Comparison of ENCODE assay signal across 15 cellular contexts in genomic region chr1:39317111-39317510, GRCh38.
DNase-seq lines count a peak whose midpoint lies in the region; ATAC-seq and TF ChIP-seq lines count a peak whose summit lies in the region.
"Had no signal": no experiment of that assay in that cellular context is flagged by ENCODE, and none has a peak within 500 bp of the region (broad histone marks: within the 10 kb centered on the region; RNA-seq: fewer than 3 reads in every experiment).

No MANE protein-coding gene starts in this region.

- peaks cover 17% of the 10 kb centered on the region for H3K36me3 Mint-ChIP-seq in activated naive CD8-positive, alpha-beta T cell
- peaks cover 62% of the 10 kb centered on the region for H3K36me3 Mint-ChIP-seq in activated naive CD8-positive, alpha-beta T cell treated with anti-CD3 and anti-CD28 coated beads, Interleukin-2, amount 50 U/mL, for 24 hours (ENCODE audit: low read depth)
- peaks cover 53% of the 10 kb centered on the region for H3K36me3 Mint-ChIP-seq in endothelial cell (ENCODE audit: low read depth, unreplicated experiment)

- no peaks in the 10 kb centered on the region for H3K27me3 ChIP-seq in spleen (replicated peaks in 1 of 7)
- H3K27me3 ChIP-seq: Peyer's patch had no signal

- peak overlapping the region in 5 of 8 donors; percentile 40 to 77 (median 55) for H3K27ac ChIP-seq in spleen
- H3K27ac ChIP-seq: Peyer's patch had no signal

- H3K9me3 ChIP-seq in spleen, result no peaks in the 10 kb centered on the region
- H3K9me3 ChIP-seq: Peyer's patch had no signal

- H3K4me1 ChIP-seq in spleen, result peaks cover 0 to 18% (median 4%) of the 10 kb centered on the region in 6 donors
- H3K4me1 ChIP-seq: Peyer's patch had no signal

- H3K4me1 Mint-ChIP-seq in activated naive CD8-positive, alpha-beta T cell (ENCODE audit: low read depth), result peaks cover 5% of the 10 kb centered on the region
- H3K4me1 Mint-ChIP-seq in activated naive CD8-positive, alpha-beta T cell treated with anti-CD3 and anti-CD28 coated beads, Interleukin-2, amount 50 U/mL, for 24 hours, result peaks cover 14% of the 10 kb centered on the region
- peaks cover 18% of the 10 kb centered on the region for H3K4me1 Mint-ChIP-seq in endothelial cell (ENCODE audit: unreplicated experiment)

- H3K4me3 Mint-ChIP-seq in activated naive CD8-positive, alpha-beta T cell, result no peak overlapping the region
- no peak overlapping the region for H3K4me3 Mint-ChIP-seq in activated naive CD8-positive, alpha-beta T cell treated with anti-CD3 and anti-CD28 coated beads, Interleukin-2, amount 50 U/mL, for 24 hours
- no peak overlapping the region for H3K4me3 Mint-ChIP-seq in endothelial cell (ENCODE audit: unreplicated experiment)

- ATAC-seq in activated naive CD8-positive, alpha-beta T cell treated with anti-CD3 and anti-CD28 coated beads, Interleukin-2, amount 50 U/mL, for 24 hours, result no peak

- intact Hi-C loops in spleen (cut with DNase I; ENCODE audit: low total_unique reads), result no loop called here

- peak overlapping the region; percentile 73 for H3K27ac Mint-ChIP-seq in activated naive CD8-positive, alpha-beta T cell
- no peak overlapping the region for H3K27ac Mint-ChIP-seq in activated naive CD8-positive, alpha-beta T cell treated with anti-CD3 and anti-CD28 coated beads, Interleukin-2, amount 50 U/mL, for 24 hours
- H3K27ac Mint-ChIP-seq in endothelial cell (ENCODE audit: unreplicated experiment), result peak overlapping the region; percentile 61

- no peaks in the 10 kb centered on the region for H3K27me3 Mint-ChIP-seq in activated naive CD8-positive, alpha-beta T cell
- no peaks in the 10 kb centered on the region for H3K27me3 Mint-ChIP-seq in activated naive CD8-positive, alpha-beta T cell treated with anti-CD3 and anti-CD28 coated beads, Interleukin-2, amount 50 U/mL, for 24 hours
- H3K27me3 Mint-ChIP-seq in endothelial cell (ENCODE audit: unreplicated experiment), result peaks cover 2% of the 10 kb centered on the region

- no peak for DNase-seq in activated naive CD8-positive, alpha-beta T cell treated with anti-CD3 and anti-CD28 coated beads, Interleukin-2, amount 50 U/mL, for 24 hours
- DNase-seq in LHCN-M2 (ENCODE audit: low read depth) (peak; percentile 9), endothelial cell (ENCODE audit: low spot score) (no peak), spleen (no peak), NCI-H2196 treated with DMSO at 0.1 percent for 48 hours (lab: John Stamatoyannopoulos, UW; ENCODE audit: unreplicated experiment) (no peak), SKM-1 treated with dmso at 0.1 percent for 144 hours (lab: John Stamatoyannopoulos, UW; ENCODE audit: unreplicated experiment) (no peak)
- DNase-seq: AML-193, DMS53, H7, MV-4-11, NCI-H1417 treated with DMSO at 0.1 percent for 48 hours, NCI-H2029, NCI-H524, Peyer's patch had no signal

- TF ChIP-seq POLR2A in spleen (IDR thresholded peaks at IDR 0.05), result no peak

- WGBS in spleen, 5 donors, result 75 to 82% (median 78%) methylated on average over 8 of the region's 8 CpGs

- H3K36me3 ChIP-seq in spleen, result peaks cover 0 to 100% (median 82%) of the 10 kb centered on the region in 6 donors

- no peaks in the 10 kb centered on the region for H3K9me3 Mint-ChIP-seq in activated naive CD8-positive, alpha-beta T cell (ENCODE audit: low read depth)
- no peaks in the 10 kb centered on the region for H3K9me3 Mint-ChIP-seq in activated naive CD8-positive, alpha-beta T cell treated with anti-CD3 and anti-CD28 coated beads, Interleukin-2, amount 50 U/mL, for 24 hours
- H3K9me3 Mint-ChIP-seq in endothelial cell (ENCODE audit: unreplicated experiment), result no peaks in the 10 kb centered on the region

- no peak for TF ChIP-seq CTCF in endothelial cell (IDR thresholded peaks at IDR 0.05; ENCODE audit: unreplicated experiment)
- no peak for TF ChIP-seq CTCF in spleen (IDR thresholded peaks at IDR 0.05 in 8 of 11, conservative IDR thresholded peaks at IDR 0.05 in 3 of 11)

- no peak overlapping the region for H3K4me3 ChIP-seq in spleen
- H3K4me3 ChIP-seq: Peyer's patch had no signal
